In genomic region chr6:37256692-37257319, GRCh38 we compare ENCODE assay signal across 9 cellular contexts. TPM values are rescaled to one million over a fixed set of nuclear protein-coding genes. Genes with fewer than 3 reads are reported as not detected.
DNase-seq lines count a peak whose midpoint lies in the region; ATAC-seq and TF ChIP-seq lines count a peak whose summit lies in the region.
"Had no signal": no experiment of that assay in that cellular context is flagged by ENCODE, and none has a peak within 500 bp of the region (broad histone marks: within the 10 kb centered on the region; RNA-seq: fewer than 3 reads in every experiment).

No MANE protein-coding gene starts in this region.

- TF ChIP-seq POLR2A in prostate gland (IDR thresholded peaks at IDR 0.05): no peak

- BruUV-seq in PC-3 (replicated peaks; lab: Mats Ljungman, UMichigan): no TSS peak

- peak; percentile 1; the same call in 1 of the 2 replicates for ATAC-seq in PC-3
- peak; percentile 41 for ATAC-seq in esophagus mucosa
- ATAC-seq in HG03439 (IDR thresholded peaks at IDR 0.05; ENCODE audit: unreplicated experiment): no peak
- ATAC-seq in HG03354 (IDR thresholded peaks at IDR 0.05; ENCODE audit: poor library complexity, severe bottlenecking, unreplicated experiment): no peak

- H3K27me3 ChIP-seq in GM06990 (replicated peaks; ENCODE audit: control insufficient read depth, insufficient read depth, low read length) (no peaks in the 10 kb centered on the region), PC-3 (ENCODE audit: low read length) (no peaks in the 10 kb centered on the region), prostate gland (replicated peaks; ENCODE audit: insufficient read depth) (no peaks in the 10 kb centered on the region)
- H3K27me3 ChIP-seq: cardiac muscle cell had no signal

- peak overlapping the region; percentile 100 for H3K4me2 ChIP-seq in PC-3 (ENCODE audit: low read length)

- TF ChIP-seq CTCF in GM06990 (IDR thresholded peaks at IDR 0.05; ENCODE audit: insufficient read depth, low read length, poor library complexity, severe bottlenecking) (no peak), PC-3 (conservative IDR thresholded peaks at IDR 0.05; ENCODE audit: low read depth, low read length) (no peak), prostate gland (IDR thresholded peaks at IDR 0.05) (no peak)

- intact Hi-C loops in PC-3 (cut with micrococcal nuclease): no loop called here
- intact Hi-C loops in prostate gland (cut with DNase I): no loop called here

- CTCF ChIA-PET in PC-3 (lab: Charles Lee): no interaction called here

- H3K27ac ChIP-seq in PC-3 (ENCODE audit: low read length) (no peak overlapping the region), prostate gland (no peak overlapping the region), caudate nucleus (ENCODE audit: low read depth, low read length) (no peak overlapping the region)

- no peaks in the 10 kb centered on the region for H3F3A ChIP-seq in PC-3 (ENCODE audit: low read length, unreplicated experiment)

- POLR2A ChIA-PET in PC-3 (lab: Charles Lee; ENCODE audit: unreplicated experiment): interaction anchor here (0.5 kb wide), 1 partner anchor 10 kb away, joined by 3 read pairs; no protein-coding TSS in a partner anchor

- H3K79me2 ChIP-seq in PC-3 (ENCODE audit: low read length): peaks cover 41% of the 10 kb centered on the region

- DNase-seq in GM06990 (ENCODE audit: extremely low read depth, insufficient read length) (no peak), PC-3 (peak; percentile 42), prostate gland (ENCODE audit: low spot score) (no peak), caudate nucleus (lab: John Stamatoyannopoulos, UW) (no peak), iPS-NIHi11 (ENCODE audit: low spot score) (no peak)

- peak overlapping the region; percentile 95; the same call in 1 of the 2 replicates for H3K9ac ChIP-seq in PC-3 (ENCODE audit: low read length)

- H3K4me3 ChIP-seq in GM06990 (replicated peaks; ENCODE audit: low read depth, low read length): peak overlapping the region; percentile 99
- H3K4me3 ChIP-seq in PC-3 (ENCODE audit: low read length): peak overlapping the region; percentile 98
- H3K4me3 ChIP-seq in prostate gland: peak overlapping the region; percentile 90 to 97

- H3K9me3 ChIP-seq in PC-3 (ENCODE audit: low read length) (no peaks in the 10 kb centered on the region), prostate gland (no peaks in the 10 kb centered on the region)

- 51% methylated on average over 12 of the region's 12 CpGs for WGBS in prostate gland

- H3K4me1 ChIP-seq in PC-3 (ENCODE audit: insufficient read depth, low read length) (peaks cover 25% of the 10 kb centered on the region), prostate gland (replicated peaks) (no peaks in the 10 kb centered on the region)

- H4K20me1 ChIP-seq in PC-3 (ENCODE audit: low read length): no peaks in the 10 kb centered on the region

- no peaks in the 10 kb centered on the region for H3K9me2 ChIP-seq in PC-3 (replicated peaks; ENCODE audit: low read length)

- H3K36me3 ChIP-seq in GM06990 (ENCODE audit: control insufficient read depth, insufficient read depth, low read length) (no peaks in the 10 kb centered on the region), PC-3 (ENCODE audit: low read depth, low read length) (no peaks in the 10 kb centered on the region), prostate gland (no peaks in the 10 kb centered on the region)
- H3K36me3 ChIP-seq: cardiac muscle cell had no signal

- peak overlapping the region; percentile 87 for H2AFZ ChIP-seq in PC-3 (ENCODE audit: low read length)

RNA-seq across cellular contexts. Expression of gene TBC1D22B, which starts 0.8 kb away (rescaled TPM):
- total RNA-seq in PC-3 (2014; rRNA removed): 9.1 and 9.6 TPM in 2 replicates
- total RNA-seq in esophagus mucosa: 10.0 TPM
- total RNA-seq in prostate gland: 10 to 100 TPM; 10.7 to 27.0 TPM

RNA-seq across cellular contexts. Expression of gene TMEM217, which starts 1.1 kb away (rescaled TPM):
- total RNA-seq in PC-3 (2014; rRNA removed): 2.2 and 2.4 TPM in 2 replicates
- total RNA-seq in esophagus mucosa: 0.84 TPM
- 1 to 10 TPM in 1 of 2 donors, under 1 TPM in 1; 0.50 to 7.3 TPM for total RNA-seq in prostate gland

Comparison
In these comparisons a context has a peak if more than half of its experiments do, and no peak if none do; other contexts are left out.
1. ATAC-seq: peak in PC-3 (single experiment) and esophagus mucosa (single experiment); none in HG03439 (single experiment) and HG03354 (single experiment).
2. Peak in every context shown above with its lines, with median percentiles within 50 percentile points of each other: H3K4me3 ChIP-seq.